In the genomic region with DNA sequence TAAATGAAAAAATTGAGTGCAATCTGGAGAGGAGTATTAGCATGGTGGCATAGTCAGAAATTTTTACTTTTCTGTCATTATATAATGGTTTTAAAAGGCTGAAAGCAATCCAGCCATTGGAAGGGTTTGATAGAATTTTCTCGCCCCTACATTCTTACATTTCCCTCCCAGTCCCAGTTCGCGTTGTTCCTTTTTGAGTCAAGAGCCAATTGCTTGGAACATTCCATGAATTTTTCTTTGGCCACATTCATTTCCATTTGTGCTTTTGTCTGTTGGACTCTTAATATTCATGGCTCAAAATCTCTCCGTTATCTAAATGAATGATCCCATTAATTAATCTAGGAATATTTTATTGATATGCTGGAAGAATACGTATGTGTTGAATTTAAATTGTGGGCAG, we compare ENCODE assay signal across 24 cellular contexts.
DNase-seq lines count a peak whose midpoint lies in the region; ATAC-seq and TF ChIP-seq lines count a peak whose summit lies in the region.
"Had no signal": no experiment of that assay in that cellular context is flagged by ENCODE, and none has a peak within 500 bp of the region (broad histone marks: within the 10 kb centered on the region; RNA-seq: fewer than 3 reads in every experiment).

No MANE protein-coding gene starts in this region.

- no peak for TF ChIP-seq CTCF in BJ (IDR thresholded peaks at IDR 0.05; ENCODE audit: insufficient read depth, low read depth, low read length)
- TF ChIP-seq CTCF in fibroblast of mammary gland (conservative IDR thresholded peaks at IDR 0.05; ENCODE audit: control insufficient read depth, insufficient read depth, low read depth, low read length), result no peak
- no peak for TF ChIP-seq CTCF in osteoblast (IDR thresholded peaks at IDR 0.05; ENCODE audit: extremely low read depth, low read depth, low read length)
- no peak for TF ChIP-seq CTCF in GM10248 (IDR thresholded peaks at IDR 0.05; ENCODE audit: control extremely low read depth, extremely low read depth, low read depth, missing control alignments)

- no peaks in the 10 kb centered on the region for H3K4me1 ChIP-seq in osteoblast (ENCODE audit: insufficient read depth, low read length)
- H3K4me1 ChIP-seq: A549 had no signal

- H3K36me3 ChIP-seq in BJ (ENCODE audit: control insufficient read depth, insufficient read depth, low read length), result no peaks in the 10 kb centered on the region
- H3K36me3 ChIP-seq in osteoblast (ENCODE audit: insufficient read depth, low read length), result no peaks in the 10 kb centered on the region
- H3K36me3 ChIP-seq: heart left ventricle, lower lobe of right lung, suprapubic skin had no signal

- no peak overlapping the region for H2AFZ ChIP-seq in osteoblast (ENCODE audit: low read length)

- ATAC-seq in sciatic nerve, result peak; percentile 53
- no peak for ATAC-seq in GM19452 (IDR thresholded peaks at IDR 0.05; ENCODE audit: unreplicated experiment)
- ATAC-seq: A549; activated naive CD8-positive, alpha-beta T cell treated with anti-CD3 and anti-CD28 coated beads, Interleukin-2, amount 50 U/mL, for 24 hours; heart left ventricle; lower lobe of right lung had no signal

- DNase-seq in BJ (ENCODE audit: low read depth) (peak; percentile 1), amniotic epithelial cell (ENCODE audit: low read depth) (peak; percentile 57), fibroblast of mammary gland (ENCODE audit: low read depth) (peak; percentile 5), sciatic nerve (ENCODE audit: low spot score) (no peak), osteoblast (ENCODE audit: insufficient read length, low spot score, missing footprints) (no peak), COR-L47 (lab: John Stamatoyannopoulos, UW) (no peak), GM10248 (ENCODE audit: extremely low spot score) (no peak)
- DNase-seq: activated CD4-positive, alpha-beta memory T cell treated with anti-CD3 and anti-CD28 coated beads for 36 hours; activated CD4-positive, alpha-beta T cell treated with anti-CD3 and anti-CD28 coated beads for 1 hour; activated naive CD4-positive, alpha-beta T cell; activated naive CD8-positive, alpha-beta T cell treated with anti-CD3 and anti-CD28 coated beads, Interleukin-2, amount 50 U/mL, for 24 hours; CD8-positive, alpha-beta memory T cell; DMS 273 treated with DMSO at 0.1 percent for 48 hours; effector CD4-positive, alpha-beta T cell; heart left ventricle; lower lobe of right lung; NCI-H1048; NCI-H774; SHP77 treated with DMSO at 0.1 percent for 48 hours; stimulated activated naive CD4-positive, alpha-beta T cell had no signal

- no peaks in the 10 kb centered on the region for H3K9me3 ChIP-seq in osteoblast (ENCODE audit: low read depth, low read length)
- H3K9me3 ChIP-seq: A549, heart left ventricle, lower lobe of right lung, suprapubic skin had no signal

- intact Hi-C loops in sciatic nerve (cut with DNase I), result no loop called here

- CTCF ChIA-PET in BJ (lab: Yijun Ruan, JAX), result no interaction called here
- CTCF ChIA-PET in GM10248 (lab: Yijun Ruan, JAX), result no interaction called here

- POLR2A ChIA-PET in BJ (lab: Charles Lee), result no interaction called here
- POLR2A ChIA-PET in GM10248 (lab: Yijun Ruan, JAX), result no interaction called here

- no peaks in the 10 kb centered on the region for H3K79me2 ChIP-seq in osteoblast (ENCODE audit: insufficient read depth, low read length)

- no peak overlapping the region for H3K4me3 ChIP-seq in BJ (ENCODE audit: low read depth, low read length)
- H3K4me3 ChIP-seq in fibroblast of mammary gland (ENCODE audit: control insufficient read depth, low read depth, low read length), result no peak overlapping the region
- no peak overlapping the region for H3K4me3 ChIP-seq in osteoblast (ENCODE audit: insufficient read depth, low read length)
- H3K4me3 ChIP-seq: A549, heart left ventricle, lower lobe of right lung, skin epidermis, suprapubic skin had no signal

- 0 out of 2 replicates have a peak, but pooled peaks cover 1% of the 10 kb centered on the region for H3K27me3 ChIP-seq in BJ (ENCODE audit: control insufficient read depth, insufficient read depth, low read length)
- no peaks in the 10 kb centered on the region for H3K27me3 ChIP-seq in osteoblast (ENCODE audit: insufficient read depth, low read length)
- H3K27me3 ChIP-seq: heart left ventricle, suprapubic skin had no signal

- H4K20me1 ChIP-seq in osteoblast (ENCODE audit: insufficient read depth, low read length), result no peaks in the 10 kb centered on the region

- H3K27ac ChIP-seq in osteoblast (ENCODE audit: low read depth, low read length), result no peak overlapping the region
- H3K27ac ChIP-seq: A549, heart left ventricle, lower lobe of right lung, suprapubic skin had no signal

- H3K4me2 ChIP-seq in osteoblast (ENCODE audit: insufficient read depth, low read length), result no peak overlapping the region
- H3K4me2 ChIP-seq: A549 had no signal

Comparison
In these comparisons a context has a peak if more than half of its experiments do, and no peak if none do; other contexts are left out.
1. DNase-seq: peak in BJ (single experiment), amniotic epithelial cell (single experiment) and fibroblast of mammary gland (single experiment); none in sciatic nerve (single experiment), osteoblast (single experiment), COR-L47 (single experiment) and GM10248 (single experiment).